Comparison of ENCODE assay signal across 9 cellular contexts in the genomic region with DNA sequence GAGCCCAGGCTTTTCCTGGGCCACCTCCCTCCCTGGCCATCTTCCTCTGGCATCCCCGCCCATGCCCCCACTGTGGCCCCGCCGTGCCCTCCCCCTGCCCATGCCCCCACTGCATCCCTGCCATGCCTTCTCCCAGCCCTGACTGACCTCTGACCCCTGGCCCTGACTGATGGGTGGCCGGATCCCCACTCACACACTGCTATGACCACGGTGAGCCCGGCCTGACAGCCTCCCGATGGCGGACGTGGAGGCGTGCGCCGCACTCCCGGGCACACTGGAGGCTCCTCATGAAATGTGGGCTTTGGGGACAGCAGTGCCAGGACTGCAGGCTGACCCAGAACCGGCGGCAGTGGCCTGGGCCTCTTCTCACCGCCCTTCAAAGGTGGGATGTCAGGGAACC. TPM values are rescaled to one million over a fixed set of nuclear protein-coding genes. Genes with fewer than 3 reads are reported as not detected.
"Had no signal": no experiment of that assay in that cellular context is flagged by ENCODE, and none has a peak within 500 bp of the region (broad histone marks: within the 10 kb centered on the region; RNA-seq: fewer than 3 reads in every experiment).

No MANE protein-coding gene starts in this region.

- H3K27me3 ChIP-seq: thyroid gland had no signal

- H3K27ac ChIP-seq: colonic mucosa, suprapubic skin, thyroid gland had no signal

- H3K9me3 ChIP-seq: colonic mucosa, mucosa of descending colon, suprapubic skin, thyroid gland had no signal

- H3K36me3 ChIP-seq: colonic mucosa, suprapubic skin, thyroid gland had no signal

- H3K4me1 ChIP-seq: colonic mucosa had no signal

- H3K4me3 ChIP-seq: colonic mucosa, mucosa of descending colon, suprapubic skin, thyroid gland had no signal

RNA-seq across cellular contexts. Expression of a gene that starts 10.6 kb away (rescaled TPM):
- polyA plus RNA-seq: endothelial cell of umbilical vein; liver; mammary epithelial cell; naive thymus-derived CD8-positive, alpha-beta T cell had no signal

RNA-seq across cellular contexts. Expression of a gene that starts 34.1 kb away (rescaled TPM):
- polyA plus RNA-seq: liver; mammary epithelial cell; naive thymus-derived CD8-positive, alpha-beta T cell; neural cell had no signal
